8 cellular contexts compared by ENCODE assay signal in genomic region chr4:110005461-110006056, GRCh38.
DNase-seq lines count a peak whose midpoint lies in the region; ATAC-seq and TF ChIP-seq lines count a peak whose summit lies in the region.

No MANE protein-coding gene starts in this region.

- no peak overlapping the region for H2BK12ac ChIP-seq in neuronal stem cell (ENCODE audit: low read length)

- no peaks in the 10 kb centered on the region for H3K36me3 Mint-ChIP-seq in activated T-cell treated with anti-CD3 and anti-CD28 coated beads, Interleukin-2, amount 50 U/mL, for 4 hours (ENCODE audit: insufficient read depth)
- no peaks in the 10 kb centered on the region for H3K36me3 Mint-ChIP-seq in activated naive CD4-positive, alpha-beta T cell treated with anti-CD3 and anti-CD28 coated beads, Interleukin-2, amount 10 ng/mL, durations not matched to agents 7 days and 5 days

- no peaks in the 10 kb centered on the region for H3K79me2 ChIP-seq in SK-N-SH (ENCODE audit: insufficient read depth)

- H3K36me3 ChIP-seq in SK-N-SH (replicated peaks in 1 of 2; ENCODE audit: control insufficient read depth in 1 of 2, insufficient read depth in 2 of 2, low read length in 1 of 2) (no peaks in the 10 kb centered on the region), esophagus squamous epithelium (no peaks in the 10 kb centered on the region), neuronal stem cell (replicated peaks in 1 of 2; ENCODE audit: control insufficient read depth in 2 of 2, insufficient read depth in 2 of 2, low read length in 2 of 2) (no peaks in the 10 kb centered on the region)

- H2BK120ac ChIP-seq in neuronal stem cell (ENCODE audit: low read depth, low read length): no peak overlapping the region

- no peaks in the 10 kb centered on the region for H3K4me1 ChIP-seq in SK-N-SH (ENCODE audit: control insufficient read depth in 1 of 2, insufficient read depth in 2 of 2, low read depth in 1 of 2, low read length in 1 of 2)
- peaks cover 0 to 18% (median 3%) of the 10 kb centered on the region in 3 donors for H3K4me1 ChIP-seq in esophagus squamous epithelium
- peaks cover 2 to 6% of the 10 kb centered on the region in 2 donors for H3K4me1 ChIP-seq in neuronal stem cell (ENCODE audit: control insufficient read depth in 2 of 2, insufficient read depth in 1 of 2, low read depth in 1 of 2, low read length in 2 of 2)

- H3K27ac ChIP-seq in SK-N-SH (ENCODE audit: low read depth in 2 of 2, low read length in 1 of 2) (no peak overlapping the region), esophagus squamous epithelium (no peak overlapping the region), neuronal stem cell (replicated peaks; ENCODE audit: low read length) (no peak overlapping the region)

- no peak overlapping the region for H4K8ac ChIP-seq in neuronal stem cell (ENCODE audit: low read depth, low read length)

- H4K20me1 ChIP-seq in SK-N-SH (ENCODE audit: insufficient read depth): no peaks in the 10 kb centered on the region

- H3F3A ChIP-seq in SK-N-SH (replicated peaks; ENCODE audit: insufficient read depth): no peaks in the 10 kb centered on the region

- TF ChIP-seq RAD21 in SK-N-SH (IDR thresholded peaks at IDR 0.05; ENCODE audit: low read length): peak; percentile 96

- 4% methylated on average over 1 of the region's 1 CpG for WGBS in SK-N-SH (ENCODE audit: low lambda C conversion rate)
- 5 to 13% methylated on average over 1 of the region's 1 CpG for WGBS in esophagus squamous epithelium, 2 donors
- no CpG with 5 or more reads among the region's 1 CpG for WGBS in neuronal stem cell (ENCODE audit: extremely low coverage in 2 of 2, insufficient read length in 2 of 2, insufficient replicate concordance in 1 of 2), 2 donors

- no peak for TF ChIP-seq EP300 in SK-N-SH (IDR thresholded peaks at IDR 0.05; ENCODE audit: borderline replicate concordance in 1 of 2, low read depth in 1 of 2, low read length in 1 of 2)

- POLR2A ChIA-PET in SK-N-SH (lab: Yijun Ruan, JAX): no interaction called here

- TF ChIP-seq CTCF in SK-N-SH (IDR thresholded peaks at IDR 0.05): peak; percentile 90
- peak; percentile 41 to 83 (median 61) for TF ChIP-seq CTCF in esophagus squamous epithelium (IDR thresholded peaks at IDR 0.05)

- peak; percentile 66 to 72 for ATAC-seq in activated T-cell treated with anti-CD3 and anti-CD28 coated beads, Interleukin-2, amount 50 U/mL, for 4 hours
- peak; percentile 87 for ATAC-seq in GM21723 (IDR thresholded peaks at IDR 0.05; ENCODE audit: unreplicated experiment)

- CTCF ChIA-PET in SK-N-SH (lab: Yijun Ruan, JAX): interaction anchor here (0.5 to 19.2 kb wide), 37 partner anchors 9 to 528 kb away, joined by 3 to 591 read pairs (median 4); partner anchors contain the start of gene ELOVL6
- CTCF ChIA-PET in activated naive CD4-positive, alpha-beta T cell treated with anti-CD3 and anti-CD28 coated beads, Interleukin-2, amount 10 ng/mL, durations not matched to agents 7 days and 5 days (lab: Charles Lee): interaction anchor here (0.6 to 19.3 kb wide), 14 partner anchors 9 to 592 kb away, joined by 3 to 486 read pairs (median 3); partner anchors contain the start of gene ELOVL6

- H3K27me3 ChIP-seq in SK-N-SH (ENCODE audit: insufficient read depth): no peaks in the 10 kb centered on the region
- H3K27me3 ChIP-seq in esophagus squamous epithelium: no peaks in the 10 kb centered on the region
- H3K27me3 ChIP-seq in neuronal stem cell (ENCODE audit: control insufficient read depth in 3 of 3, insufficient read depth in 3 of 3, low read depth in 1 of 3, low read length in 3 of 3): no peaks in the 10 kb centered on the region

- no peak overlapping the region for H2BK15ac ChIP-seq in neuronal stem cell (ENCODE audit: low read length)

- H3K4me3 ChIP-seq in SK-N-SH (ENCODE audit: low read depth in 2 of 2, low read length in 1 of 2) (no peak overlapping the region), esophagus squamous epithelium (no peak overlapping the region), neuronal stem cell (ENCODE audit: low read length in 2 of 2) (no peak overlapping the region)

- H4K91ac ChIP-seq in neuronal stem cell (ENCODE audit: low read depth, low read length, poor library complexity): no peak overlapping the region

- H3K23ac ChIP-seq in neuronal stem cell (ENCODE audit: low read depth, low read length, poor library complexity): no peak overlapping the region

- H3K9ac ChIP-seq in SK-N-SH (no peak overlapping the region), neuronal stem cell (ENCODE audit: low read depth, low read length, poor library complexity) (no peak overlapping the region)

- H2AFZ ChIP-seq in SK-N-SH (ENCODE audit: low read depth): no peak overlapping the region
- H2AFZ ChIP-seq in neuronal stem cell (ENCODE audit: low read length): no peak overlapping the region

- no peak overlapping the region for H2BK5ac ChIP-seq in neuronal stem cell (ENCODE audit: low read length)

- intact Hi-C loops in esophagus squamous epithelium (cut with DNase I): loop anchor here (10.0 kb wide), 1 partner anchor 309 kb away; no protein-coding TSS in a partner anchor

- no peak overlapping the region for H3K27ac Mint-ChIP-seq in activated naive CD4-positive, alpha-beta T cell treated with anti-CD3 and anti-CD28 coated beads, Interleukin-2, amount 10 ng/mL, durations not matched to agents 7 days and 5 days

- H3K14ac ChIP-seq in neuronal stem cell (ENCODE audit: low read length): no peak overlapping the region

- H3K4me2 ChIP-seq in SK-N-SH (no peak overlapping the region), neuronal stem cell (ENCODE audit: insufficient read depth, low read length, poor library complexity, severe bottlenecking) (no peak overlapping the region)

- H3K4me3 Mint-ChIP-seq in activated T-cell treated with anti-CD3 and anti-CD28 coated beads, Interleukin-2, amount 50 U/mL, for 4 hours: no peak overlapping the region
- H3K4me3 Mint-ChIP-seq in activated naive CD4-positive, alpha-beta T cell treated with anti-CD3 and anti-CD28 coated beads, Interleukin-2, amount 10 ng/mL, durations not matched to agents 7 days and 5 days: no peak overlapping the region

- no peaks in the 10 kb centered on the region for H3K79me1 ChIP-seq in neuronal stem cell (ENCODE audit: low read depth, low read length)

- TF ChIP-seq POLR2A in esophagus squamous epithelium (IDR thresholded peaks at IDR 0.05): no peak

- H3K9me3 Mint-ChIP-seq in activated T-cell treated with anti-CD3 and anti-CD28 coated beads, Interleukin-2, amount 50 U/mL, for 4 hours: no peaks in the 10 kb centered on the region
- no peaks in the 10 kb centered on the region for H3K9me3 Mint-ChIP-seq in activated naive CD4-positive, alpha-beta T cell treated with anti-CD3 and anti-CD28 coated beads, Interleukin-2, amount 10 ng/mL, durations not matched to agents 7 days and 5 days

- H3K9me3 ChIP-seq in SK-N-SH (no peaks in the 10 kb centered on the region), esophagus squamous epithelium (no peaks in the 10 kb centered on the region), neuronal stem cell (replicated peaks in 1 of 2; ENCODE audit: control insufficient read depth in 2 of 2, insufficient read depth in 1 of 2, low read depth in 1 of 2, low read length in 2 of 2) (no peaks in the 10 kb centered on the region)

- H3K4ac ChIP-seq in neuronal stem cell (ENCODE audit: low read length): no peak overlapping the region

- no peak overlapping the region for H3K18ac ChIP-seq in neuronal stem cell (ENCODE audit: low read length)

- no peaks in the 10 kb centered on the region for H3K27me3 Mint-ChIP-seq in activated T-cell treated with anti-CD3 and anti-CD28 coated beads, Interleukin-2, amount 50 U/mL, for 4 hours (ENCODE audit: low read depth)
- peaks cover 5% of the 10 kb centered on the region for H3K27me3 Mint-ChIP-seq in activated naive CD4-positive, alpha-beta T cell treated with anti-CD3 and anti-CD28 coated beads, Interleukin-2, amount 10 ng/mL, durations not matched to agents 7 days and 5 days

- no peaks in the 10 kb centered on the region for H3K9me2 ChIP-seq in SK-N-SH

- peaks cover 7% of the 10 kb centered on the region for H3K4me1 Mint-ChIP-seq in activated T-cell treated with anti-CD3 and anti-CD28 coated beads, Interleukin-2, amount 50 U/mL, for 4 hours (ENCODE audit: low read depth)
- peaks cover 20% of the 10 kb centered on the region for H3K4me1 Mint-ChIP-seq in activated naive CD4-positive, alpha-beta T cell treated with anti-CD3 and anti-CD28 coated beads, Interleukin-2, amount 10 ng/mL, durations not matched to agents 7 days and 5 days

- H2AK5ac ChIP-seq in neuronal stem cell (ENCODE audit: low read depth, low read length): no peak overlapping the region

- DNase-seq in activated T-cell treated with anti-CD3 and anti-CD28 coated beads, Interleukin-2, amount 50 U/mL, for 4 hours: no peak
- DNase-seq in activated T-cell treated with anti-CD3 and anti-CD28 coated beads for 4 hours: no peak
- DNase-seq in LHCN-M2 (ENCODE audit: low read depth): peak; percentile 64
- peak; percentile 52 for DNase-seq in SK-N-SH
- no peak for DNase-seq in esophagus squamous epithelium (lab: John Stamatoyannopoulos, UW)
- peak; percentile 37 for DNase-seq in neuronal stem cell (ENCODE audit: low spot score)
- DNase-seq in activated naive CD4-positive, alpha-beta T cell treated with anti-CD3 and anti-CD28 coated beads, Interleukin-2, amount 10 ng/mL, durations not matched to agents 7 days and 5 days: no peak

TF ChIP-seq in SK-N-SH, 30 proteins besides CTCF, POLR2A, EP300 and RAD21 (continues in another document):
- TF ChIP-seq TAF1 (IDR thresholded peaks at IDR 0.05; ENCODE audit: borderline replicate concordance, low read depth, low read length) (no peak), ZBTB33 (IDR thresholded peaks at IDR 0.05; ENCODE audit: borderline replicate concordance, low read depth) (no peak), NFIC (IDR thresholded peaks at IDR 0.05; ENCODE audit: borderline replicate concordance) (no peak), GABPA (IDR thresholded peaks at IDR 0.05; ENCODE audit: low read depth) (no peak), YY1 (IDR thresholded peaks at IDR 0.05; ENCODE audit: low read depth) (no peak)

Comparison
In these comparisons a context has a peak if more than half of its experiments do, and no peak if none do; other contexts are left out.
1. DNase-seq: peak in LHCN-M2 (single experiment), SK-N-SH (single experiment) and neuronal stem cell (single experiment); none in activated T-cell treated with anti-CD3 and anti-CD28 coated beads, Interleukin-2, amount 50 U/mL, for 4 hours (single experiment), activated T-cell treated with anti-CD3 and anti-CD28 coated beads for 4 hours (single experiment), esophagus squamous epithelium (single experiment) and activated naive CD4-positive, alpha-beta T cell treated with anti-CD3 and anti-CD28 coated beads, Interleukin-2, amount 10 ng/mL, durations not matched to agents 7 days and 5 days (single experiment).